ENCODE assay signal across 10 cellular contexts in the genomic region with DNA sequence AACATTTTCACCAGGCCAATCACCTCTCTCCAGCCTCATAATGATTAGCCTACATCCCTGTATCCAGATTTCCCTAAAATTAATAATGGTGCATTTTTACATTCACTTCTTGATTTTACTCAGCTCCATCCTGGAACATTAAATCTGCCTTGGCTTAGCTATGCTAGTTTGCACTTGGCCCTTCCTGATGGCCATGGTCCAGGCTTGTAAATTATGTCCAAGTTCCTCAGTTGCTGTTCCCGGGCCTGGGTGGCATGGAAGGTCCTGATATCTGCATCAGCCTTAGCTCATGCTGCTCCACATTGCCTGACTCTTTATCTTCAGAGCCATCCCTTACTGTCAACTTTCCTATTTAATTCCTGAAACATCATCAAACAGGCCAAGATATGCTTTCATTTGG. TPM values are rescaled to one million over a fixed set of nuclear protein-coding genes. Genes with fewer than 3 reads are reported as not detected.
"Had no signal": no experiment of that assay in that cellular context is flagged by ENCODE, and none has a peak within 500 bp of the region (broad histone marks: within the 10 kb centered on the region; RNA-seq: fewer than 3 reads in every experiment).

No MANE protein-coding gene starts in this region.

- H3K4me2 ChIP-seq: GM23338 had no signal

- H3K4me3 ChIP-seq: GM23338, HAP-1, K562 had no signal

- ATAC-seq: GM23338, HCT116, K562 had no signal

- H3K27ac Mint-ChIP-seq: GM23338, HFFc6 had no signal

- H3K4me1 Mint-ChIP-seq: GM23338 had no signal

- FAIRE-seq: HTR-8/SVneo, K562 had no signal

- H2AFZ ChIP-seq: GM23338 had no signal

- H3K4me1 ChIP-seq: HAP-1 had no signal

- H3K9me3 ChIP-seq: HAP-1 had no signal

- DNase-seq: H7, HFFc6, IMR-90 had no signal

- H3K4me3 Mint-ChIP-seq: GM23338, HFFc6 had no signal

- H3K9me3 Mint-ChIP-seq: GM23338, HFFc6 had no signal

- H3K36me3 ChIP-seq: HAP-1 had no signal

RNA-seq across cellular contexts. Expression of gene SLC39A2, which starts 20.4 kb away (rescaled TPM):
- total RNA-seq: GM23338, H4, HT-29, IMR-90, K562 had no signal
- polyA plus RNA-seq: GM23338, IMR-90 had no signal

RNA-seq across cellular contexts. Expression of gene RNASE2, which starts 23.4 kb away (rescaled TPM):
- total RNA-seq: GM23338, H4, H7, HFFc6, HT-29, IMR-90, K562 had no signal
- polyA plus RNA-seq: GM23338, IMR-90, K562 had no signal

RNA-seq across cellular contexts. Expression of gene TPPP2, which starts 51.3 kb away (rescaled TPM):
- total RNA-seq: GM23338, H4, H7, HFFc6, HT-29, IMR-90 had no signal
- polyA plus RNA-seq: GM23338, IMR-90, K562 had no signal
